ENCODE assay signal across 15 cellular contexts in genomic region chr2:726158-726557, GRCh38. TPM values are rescaled to one million over a fixed set of nuclear protein-coding genes. Genes with fewer than 3 reads are reported as not detected.
A peak's percentile ranks its signal among the peaks of the same experiment; 100 is the strongest.
DNase-seq lines count a peak whose midpoint lies in the region; ATAC-seq and TF ChIP-seq lines count a peak whose summit lies in the region.
"Had no signal": no experiment of that assay in that cellular context is flagged by ENCODE, and none has a peak within 500 bp of the region (broad histone marks: within the 10 kb centered on the region; RNA-seq: fewer than 3 reads in every experiment).

No MANE protein-coding gene starts in this region.

- H3K4me1 ChIP-seq in mammary epithelial cell (ENCODE audit: insufficient read depth, low read length): no peaks in the 10 kb centered on the region
- H3K4me1 ChIP-seq in parathyroid adenoma: no peaks in the 10 kb centered on the region
- H3K4me1 ChIP-seq: gastroesophageal sphincter, lower lobe of right lung had no signal

- intact Hi-C loops in MCF 10A (cut with micrococcal nuclease): no loop called here
- intact Hi-C loops in mammary epithelial cell (cut with micrococcal nuclease): no loop called here

- peak; percentile 25 for DNase-seq in MCF 10A (ENCODE audit: unreplicated experiment)
- no peak for DNase-seq in mammary epithelial cell
- DNase-seq in stimulated activated CD4-positive, alpha-beta T cell treated with anti-CD3 and anti-CD28 coated beads, Interleukin-2, amount 100 ng/mL, for 48 hours: no peak
- DNase-seq in COLO668 (lab: John Stamatoyannopoulos, UW; ENCODE audit: unreplicated experiment): no peak
- no peak for DNase-seq in glutamatergic neuron
- DNase-seq: activated CD4-positive, alpha-beta T cell treated with anti-CD3 and anti-CD28 coated beads for 1 hour; activated naive CD8-positive, alpha-beta T cell treated with anti-CD3 and anti-CD28 coated beads, Interleukin-2, amount 10 ng/mL, durations not matched to agents 7 days and 5 days; lower lobe of right lung; NCI-H510A treated with DMSO at 0.1 percent for 48 hours had no signal

- WGBS in mammary epithelial cell (ENCODE audit: low coverage, missing lambda C conversion rate): 17% methylated on average over 4 of the region's 4 CpGs

- peaks cover 13% of the 10 kb centered on the region for H3K4me1 Mint-ChIP-seq in MCF 10A (ENCODE audit: insufficient read depth, unreplicated experiment)
- peaks cover 42% of the 10 kb centered on the region for H3K4me1 Mint-ChIP-seq in glutamatergic neuron (ENCODE audit: low read depth, unreplicated experiment)

- H3K36me3 Mint-ChIP-seq in MCF 10A (ENCODE audit: insufficient read depth, unreplicated experiment) (no peaks in the 10 kb centered on the region), glutamatergic neuron (ENCODE audit: unreplicated experiment) (no peaks in the 10 kb centered on the region)
- H3K36me3 Mint-ChIP-seq: activated naive CD8-positive, alpha-beta T cell treated with anti-CD3 and anti-CD28 coated beads, Interleukin-2, amount 10 ng/mL, durations not matched to agents 7 days and 5 days had no signal

- in situ Hi-C loops in mammary epithelial cell (cut with MboI; ENCODE audit: low sequenced_read_pairs in 2 of 2): no loop called here

- dilution Hi-C loops in mammary epithelial cell (cut with HindIII; ENCODE audit: low sequenced_read_pairs): no loop called here

- H3K27me3 Mint-ChIP-seq in MCF 10A (ENCODE audit: insufficient read depth, unreplicated experiment) (peaks cover 14% of the 10 kb centered on the region), glutamatergic neuron (ENCODE audit: unreplicated experiment) (peaks cover 10% of the 10 kb centered on the region)

- H3K27me3 ChIP-seq in mammary epithelial cell (ENCODE audit: insufficient read depth, low read length): no peaks in the 10 kb centered on the region
- no peaks in the 10 kb centered on the region for H3K27me3 ChIP-seq in parathyroid adenoma (ENCODE audit: control insufficient read depth, insufficient read depth, low read length)

- no peaks in the 10 kb centered on the region for H3K9me3 Mint-ChIP-seq in MCF 10A (ENCODE audit: unreplicated experiment)
- H3K9me3 Mint-ChIP-seq in glutamatergic neuron (ENCODE audit: unreplicated experiment): peaks cover 5% of the 10 kb centered on the region
- H3K9me3 Mint-ChIP-seq: dendritic cell treated with granulocyte-macrophage colony-stimulating factor and Interleukin-4, amounts not matched to agents 40 ng/mL and 50 ng/mL, for 4 days had no signal

- no peaks in the 10 kb centered on the region for H4K20me1 ChIP-seq in mammary epithelial cell (ENCODE audit: insufficient read depth, low read length)

- H3K9ac ChIP-seq in mammary epithelial cell (ENCODE audit: insufficient read depth, low read length): no peak overlapping the region
- H3K9ac ChIP-seq in parathyroid adenoma: no peak overlapping the region

- H3K79me2 ChIP-seq in mammary epithelial cell (ENCODE audit: insufficient read depth, low read length) (no peaks in the 10 kb centered on the region), parathyroid adenoma (no peaks in the 10 kb centered on the region)

- H2AFZ ChIP-seq in mammary epithelial cell (ENCODE audit: low read depth, low read length) (no peak overlapping the region), parathyroid adenoma (peak overlapping the region; percentile 33)

- H3K9me3 ChIP-seq in mammary epithelial cell (replicated peaks; ENCODE audit: insufficient read depth, low read length) (no peaks in the 10 kb centered on the region), parathyroid adenoma (ENCODE audit: control insufficient read depth, low read length) (no peaks in the 10 kb centered on the region)
- H3K9me3 ChIP-seq: gastroesophageal sphincter, lower lobe of right lung had no signal

- TF ChIP-seq CTCF in MCF 10A (IDR thresholded peaks at IDR 0.05; ENCODE audit: unreplicated experiment): no peak
- no peak for TF ChIP-seq CTCF in mammary epithelial cell (conservative IDR thresholded peaks at IDR 0.05 in 1 of 2, IDR thresholded peaks at IDR 0.05 in 1 of 2; ENCODE audit: extremely low read depth in 1 of 2, insufficient read depth in 1 of 2, low read depth in 1 of 2, low read length in 2 of 2)
- no peak for TF ChIP-seq CTCF in parathyroid adenoma (IDR thresholded peaks at IDR 0.05)
- TF ChIP-seq CTCF in glutamatergic neuron (IDR thresholded peaks at IDR 0.05; ENCODE audit: partially characterized antibody, unreplicated experiment): no peak

- BruUV-seq in MCF 10A (replicated peaks; lab: Mats Ljungman, UMichigan): no TSS peak
- BruUV-seq in mammary epithelial cell (replicated peaks; lab: Mats Ljungman, UMichigan): no TSS peak

- CTCF ChIA-PET in MCF 10A (lab: Yijun Ruan, JAX): interaction anchor here (0.7 to 2.2 kb wide), 4 partner anchors 12 to 820 kb away, joined by 3 to 10 read pairs (median 4); no protein-coding TSS in a partner anchor
- CTCF ChIA-PET in mammary epithelial cell (lab: Charles Lee; ENCODE audit: low non-redundant PET): no interaction called here

- no peaks in the 10 kb centered on the region for H3K36me3 ChIP-seq in mammary epithelial cell (ENCODE audit: insufficient read depth, low read length)
- H3K36me3 ChIP-seq in parathyroid adenoma (ENCODE audit: control insufficient read depth, insufficient read depth, low read length): no peaks in the 10 kb centered on the region
- H3K36me3 ChIP-seq: gastroesophageal sphincter, lower lobe of right lung had no signal

- H3K4me3 ChIP-seq in mammary epithelial cell (replicated peaks in 1 of 3; ENCODE audit: insufficient read depth in 1 of 3, low read depth in 2 of 3, low read length in 3 of 3): no peak overlapping the region
- no peak overlapping the region for H3K4me3 ChIP-seq in parathyroid adenoma (ENCODE audit: low read depth, low read length)
- H3K4me3 ChIP-seq: gastroesophageal sphincter, lower lobe of right lung had no signal

- H3K4me2 ChIP-seq in mammary epithelial cell (ENCODE audit: insufficient read depth, low read depth, low read length) (no peak overlapping the region), parathyroid adenoma (ENCODE audit: low read length) (no peak overlapping the region)

- H3K27ac ChIP-seq in mammary epithelial cell (ENCODE audit: insufficient read depth, low read depth, low read length) (no peak overlapping the region), parathyroid adenoma (no peak overlapping the region)
- H3K27ac ChIP-seq: gastroesophageal sphincter, lower lobe of right lung had no signal

- H3K4me3 Mint-ChIP-seq in MCF 10A (ENCODE audit: unreplicated experiment) (no peak overlapping the region), glutamatergic neuron (ENCODE audit: unreplicated experiment) (no peak overlapping the region)
- H3K4me3 Mint-ChIP-seq: activated naive CD8-positive, alpha-beta T cell treated with anti-CD3 and anti-CD28 coated beads, Interleukin-2, amount 10 ng/mL, durations not matched to agents 7 days and 5 days; dendritic cell treated with granulocyte-macrophage colony-stimulating factor and Interleukin-4, amounts not matched to agents 40 ng/mL and 50 ng/mL, for 4 days had no signal

- peak overlapping the region; percentile 6 for H3K27ac Mint-ChIP-seq in MCF 10A (ENCODE audit: low read depth, unreplicated experiment)
- H3K27ac Mint-ChIP-seq in glutamatergic neuron (ENCODE audit: unreplicated experiment): no peak overlapping the region
- H3K27ac Mint-ChIP-seq: activated naive CD8-positive, alpha-beta T cell treated with anti-CD3 and anti-CD28 coated beads, Interleukin-2, amount 10 ng/mL, durations not matched to agents 7 days and 5 days; dendritic cell treated with granulocyte-macrophage colony-stimulating factor and Interleukin-4, amounts not matched to agents 40 ng/mL and 50 ng/mL, for 4 days; progenitor cell of endocrine pancreas had no signal

- peak; percentile 79 for ATAC-seq in GM21825 (IDR thresholded peaks at IDR 0.05; ENCODE audit: unreplicated experiment)
- ATAC-seq in HG03175 (IDR thresholded peaks at IDR 0.05; ENCODE audit: unreplicated experiment): peak; percentile 47
- ATAC-seq: gastroesophageal sphincter, lower lobe of right lung had no signal

- POLR2A ChIA-PET in MCF 10A (lab: Yijun Ruan, JAX): no interaction called here

RNA-seq across cellular contexts. Expression of gene TMEM18, which starts 49.0 kb away (rescaled TPM):
- total RNA-seq in MCF 10A (2022) (14.2 and 25.1 TPM in 2 replicates), mammary epithelial cell (10 to 100 TPM in 1 of 2 donors, 1 to 10 TPM in 1; 9.2 to 19.5 TPM), glutamatergic neuron (ENCODE audit: unreplicated experiment) (22.0 TPM)
- 28.0 TPM for polyA plus RNA-seq in mammary epithelial cell
- polyA minus RNA-seq in mammary epithelial cell: 5.4 TPM
